ENCODE assay signal across 8 cellular contexts in genomic region chr15:43794269-43795037, GRCh38. TPM values are rescaled to one million over a fixed set of nuclear protein-coding genes. Genes with fewer than 3 reads are reported as not detected.
DNase-seq lines count a peak whose midpoint lies in the region; ATAC-seq, FAIRE-seq and TF ChIP-seq lines count a peak whose summit lies in the region.

No MANE protein-coding gene starts in this region.

- H3K36me3 ChIP-seq in HUES6 (ENCODE audit: control insufficient read depth, insufficient read depth, low read length): peaks cover 52% of the 10 kb centered on the region
- peaks cover 3 to 7% of the 10 kb centered on the region in 2 donors for H3K36me3 ChIP-seq in body of pancreas (replicated peaks in 1 of 2; ENCODE audit: insufficient read depth in 1 of 2, low read depth in 2 of 2)
- peaks cover 38 to 60% of the 10 kb centered on the region in 2 experiments for H3K36me3 ChIP-seq in mesenchymal stem cell (ENCODE audit: control insufficient read depth in 1 of 2, insufficient read depth in 2 of 2, low read depth in 1 of 2, low read length in 2 of 2)
- peaks cover 0 to 53% (median 16%) of the 10 kb centered on the region in 4 donors for H3K36me3 ChIP-seq in sigmoid colon

- H4K91ac ChIP-seq in mesenchymal stem cell (ENCODE audit: low read length): no peak overlapping the region

- FAIRE-seq in HTR-8/SVneo (lab: Jason Lieb, UNC): no peak

- H3K4ac ChIP-seq in mesenchymal stem cell (ENCODE audit: low read depth in 1 of 2, low read length in 2 of 2): peak overlapping the region in 1 of 2 experiments; percentile 24

- CTCF ChIA-PET in AG04450 (lab: Charles Lee): interaction anchor here (0.6 to 1.4 kb wide), 2 partner anchors 38 to 78 kb away, joined by 4 to 5 read pairs; no protein-coding TSS in a partner anchor

- H3K27me3 ChIP-seq in AG04450 (ENCODE audit: control insufficient read depth, insufficient read depth, low read length): no peaks in the 10 kb centered on the region
- no peaks in the 10 kb centered on the region for H3K27me3 ChIP-seq in HUES6 (ENCODE audit: control insufficient read depth, insufficient read depth, low read length)
- no peaks in the 10 kb centered on the region for H3K27me3 ChIP-seq in body of pancreas
- no peaks in the 10 kb centered on the region for H3K27me3 ChIP-seq in mesenchymal stem cell (ENCODE audit: control insufficient read depth in 1 of 2, insufficient read depth in 1 of 2, low read length in 2 of 2)
- H3K27me3 ChIP-seq in sigmoid colon: no peaks in the 10 kb centered on the region

- DNase-seq in AG04450 (ENCODE audit: low read depth, low spot score) (no peak), body of pancreas (peak in 3 of 4 donors; percentile 19 to 32 (median 26)), mesenchymal stem cell (peak; percentile 75), globus pallidus (ENCODE audit: low spot score) (no peak), sigmoid colon (no peak), HTR-8/SVneo (ENCODE audit: insufficient read length, low spot score) (no peak), GM13977 (ENCODE audit: low spot score) (no peak)

- H2AK5ac ChIP-seq in mesenchymal stem cell (ENCODE audit: low read length, severe bottlenecking): no peak overlapping the region

- TF ChIP-seq EP300 in sigmoid colon (IDR thresholded peaks at IDR 0.05): no peak

- ATAC-seq in body of pancreas: no peak

- H3K4me1 ChIP-seq in HUES6 (ENCODE audit: control insufficient read depth, insufficient read depth, low read length): peaks cover 39% of the 10 kb centered on the region
- H3K4me1 ChIP-seq in body of pancreas: peaks cover 67% of the 10 kb centered on the region
- H3K4me1 ChIP-seq in mesenchymal stem cell (ENCODE audit: control insufficient read depth, insufficient read depth, low read depth, low read length): peaks cover 25% of the 10 kb centered on the region
- peaks cover 4 to 59% (median 30%) of the 10 kb centered on the region in 4 donors for H3K4me1 ChIP-seq in sigmoid colon

- H4K8ac ChIP-seq in mesenchymal stem cell (ENCODE audit: low read length): no peak overlapping the region

- peaks cover 8% of the 10 kb centered on the region for H3K79me1 ChIP-seq in mesenchymal stem cell (replicated peaks; ENCODE audit: low read length, poor library complexity, severe bottlenecking)

- H2BK15ac ChIP-seq in mesenchymal stem cell (ENCODE audit: low read depth, poor library complexity, severe bottlenecking): no peak overlapping the region

- H3K9me3 ChIP-seq in AG04450 (ENCODE audit: control insufficient read depth, insufficient read depth, low read length) (no peaks in the 10 kb centered on the region; the same call in 1 of the 2 replicates), HUES6 (ENCODE audit: control insufficient read depth, insufficient read depth, low read depth, low read length) (no peaks in the 10 kb centered on the region), body of pancreas (no peaks in the 10 kb centered on the region), mesenchymal stem cell (ENCODE audit: control insufficient read depth, low read length) (no peaks in the 10 kb centered on the region), sigmoid colon (no peaks in the 10 kb centered on the region)

- in situ Hi-C loops in GM13977 (cut with MboI; ENCODE audit: low pct_unique_long_range_greater_than_20kb, low sequenced_read_pairs, unreplicated experiment): no loop called here

- H3K9ac ChIP-seq in HUES6 (ENCODE audit: low read length) (peak overlapping the region; percentile 7), mesenchymal stem cell (ENCODE audit: low read length) (peak overlapping the region; percentile 100)

- no peak overlapping the region for H2BK120ac ChIP-seq in mesenchymal stem cell (ENCODE audit: low read depth, low read length)

- TF ChIP-seq CTCF in AG04450 (IDR thresholded peaks at IDR 0.05; ENCODE audit: low read depth, low read length): no peak
- TF ChIP-seq CTCF in body of pancreas (IDR thresholded peaks at IDR 0.05): no peak
- TF ChIP-seq CTCF in sigmoid colon (IDR thresholded peaks at IDR 0.05): no peak
- TF ChIP-seq CTCF in GM13977 (IDR thresholded peaks at IDR 0.05; ENCODE audit: extremely low read depth, insufficient read depth, missing control alignments): no peak

- POLR2A ChIA-PET in AG04450 (lab: Yijun Ruan, JAX): interaction anchor here (2.1 to 2.3 kb wide), 2 partner anchors 27 to 30 kb away, joined by 7 to 11 read pairs; partner anchors contain the start of gene MFAP1

- no peak overlapping the region for H3K14ac ChIP-seq in mesenchymal stem cell (ENCODE audit: low read length in 2 of 2)

- no peak overlapping the region for H2AFZ ChIP-seq in mesenchymal stem cell (ENCODE audit: low read depth, low read length)

- H3K23ac ChIP-seq in mesenchymal stem cell (ENCODE audit: low read length in 2 of 2): no peak overlapping the region

- H3K27ac ChIP-seq in AG04450 (ENCODE audit: low read depth, low read length): no peak overlapping the region
- H3K27ac ChIP-seq in HUES6 (ENCODE audit: low read depth, low read length): no peak overlapping the region; the same call in 1 of the 2 replicates
- H3K27ac ChIP-seq in body of pancreas: peak overlapping the region; percentile 47 to 99 (median 97)
- no peak overlapping the region for H3K27ac ChIP-seq in mesenchymal stem cell (ENCODE audit: low read length, poor library complexity, severe bottlenecking)
- peak overlapping the region in 2 of 4 donors; percentile 4 to 98 for H3K27ac ChIP-seq in sigmoid colon

- intact Hi-C loops in body of pancreas (cut with DNase I): no loop called here
- intact Hi-C loops in sigmoid colon (cut with DNase I): no loop called here

- H2BK12ac ChIP-seq in mesenchymal stem cell (ENCODE audit: low read length in 2 of 2): no peak overlapping the region

- H3K18ac ChIP-seq in mesenchymal stem cell (ENCODE audit: low read depth in 1 of 2, low read length in 2 of 2): no peak overlapping the region

- H3K4me3 ChIP-seq in AG04450 (ENCODE audit: low read depth, low read length) (peak overlapping the region; percentile 100), HUES6 (ENCODE audit: low read depth, low read length) (peak overlapping the region; percentile 16; the same call in 1 of the 2 replicates), body of pancreas (no peak overlapping the region), mesenchymal stem cell (ENCODE audit: insufficient read depth in 1 of 2, low read depth in 1 of 2, low read length in 2 of 2) (peak overlapping the region in 1 of 2 experiments; percentile 96), sigmoid colon (no peak overlapping the region)

- H3K4me2 ChIP-seq in mesenchymal stem cell (ENCODE audit: low read length, poor library complexity, severe bottlenecking): no peak overlapping the region

- 42 to 55% methylated on average over 9 of the region's 9 CpGs for WGBS in body of pancreas, 2 donors
- WGBS in mesenchymal stem cell: 83% methylated on average over 8 of the region's 9 CpGs
- WGBS in sigmoid colon, 2 donors: 83 to 86% methylated on average over 9 of the region's 9 CpGs

- no peak overlapping the region for H2BK5ac ChIP-seq in mesenchymal stem cell (ENCODE audit: low read depth, low read length, poor library complexity, severe bottlenecking)

- TF ChIP-seq POLR2A in body of pancreas (IDR thresholded peaks at IDR 0.05) (peak in 1 of 3 donors; percentile 48), sigmoid colon (IDR thresholded peaks at IDR 0.05) (no peak)

RNA-seq across cellular contexts. Expression of gene SERF2, which starts 2.3 kb away (rescaled TPM):
- polyA plus RNA-seq in AG04450 (2011; rRNA removed) (608 and 874 TPM in 2 replicates), sigmoid colon (1,000 to 10,000 TPM; 1,723 to 3,090 (median 2,981) TPM)
- polyA minus RNA-seq in AG04450 (2011; rRNA and poly(A)+ RNA removed): 304 and 401 TPM in 2 replicates
- total RNA-seq in body of pancreas (100 to 1,000 TPM; 190 to 818 TPM), sigmoid colon (100 to 1,000 TPM; 625 to 803 (median 718) TPM)
- polyA plus RNA-seq in mesenchymal stem cell (2013, experiment 1 of 2): 2,625 TPM
- polyA plus RNA-seq in mesenchymal stem cell (2013, experiment 2 of 2): 2,565 TPM

RNA-seq across cellular contexts. Expression of gene SERINC4, which starts 5.6 kb away (rescaled TPM):
- polyA plus RNA-seq in AG04450 (2011; rRNA removed): 0.05 TPM in 1 of 2 replicates, not detected in the other
- not detected in 2 replicates for polyA minus RNA-seq in AG04450 (2011; rRNA and poly(A)+ RNA removed)
- not detected for total RNA-seq in body of pancreas
- not detected for polyA plus RNA-seq in mesenchymal stem cell (2013, experiment 1 of 2)
- polyA plus RNA-seq in mesenchymal stem cell (2013, experiment 2 of 2): not detected
- total RNA-seq in sigmoid colon: under 1 TPM in 1 of 4 donors, not detected in 3; 0.27 TPM
- under 1 TPM in 2 of 3 donors, not detected in 1; 0.60 to 0.61 TPM for polyA plus RNA-seq in sigmoid colon

RNA-seq across cellular contexts. Expression of gene HYPK, which starts 5.9 kb away (rescaled TPM):
- polyA plus RNA-seq in AG04450 (2011; rRNA removed): 6.4 and 10.7 TPM in 2 replicates
- 5.4 and 5.8 TPM in 2 replicates for polyA minus RNA-seq in AG04450 (2011; rRNA and poly(A)+ RNA removed)
- total RNA-seq in body of pancreas: 10 to 100 TPM; 13.2 to 52.9 TPM
- polyA plus RNA-seq in mesenchymal stem cell (2013, experiment 1 of 2): 135 TPM
- polyA plus RNA-seq in mesenchymal stem cell (2013, experiment 2 of 2): 134 TPM
- total RNA-seq in sigmoid colon: 10 to 100 TPM in 2 of 4 donors, 1 to 10 TPM in 2; 3.6 to 22.8 (median 10.4) TPM
- polyA plus RNA-seq in sigmoid colon: 10 to 100 TPM; 13.8 to 22.2 (median 14.7) TPM

RNA-seq across cellular contexts. Expression of gene ELL3, which starts 17.7 kb away (rescaled TPM):
- polyA plus RNA-seq in AG04450 (2011; rRNA removed): 2.3 and 2.4 TPM in 2 replicates
- 5.1 and 8.7 TPM in 2 replicates for polyA minus RNA-seq in AG04450 (2011; rRNA and poly(A)+ RNA removed)
- total RNA-seq in body of pancreas: 10 to 100 TPM in 1 of 2 donors, 1 to 10 TPM in 1; 4.9 to 29.1 TPM
- polyA plus RNA-seq in mesenchymal stem cell (2013, experiment 1 of 2): 1.5 TPM
- polyA plus RNA-seq in mesenchymal stem cell (2013, experiment 2 of 2): 1.5 TPM
- total RNA-seq in sigmoid colon: 1 to 10 TPM; 1.9 to 6.4 (median 4.3) TPM
- 10 to 100 TPM; 31.1 to 45.8 (median 36.0) TPM for polyA plus RNA-seq in sigmoid colon

RNA-seq across cellular contexts. Expression of gene MFAP1, which starts 30.0 kb away (rescaled TPM):
- 46.5 and 61.9 TPM in 2 replicates for polyA plus RNA-seq in AG04450 (2011; rRNA removed)
- 32.5 and 39.9 TPM in 2 replicates for polyA minus RNA-seq in AG04450 (2011; rRNA and poly(A)+ RNA removed)
- 1 to 10 TPM; 1.6 to 9.9 TPM for total RNA-seq in body of pancreas
- 27.8 TPM for polyA plus RNA-seq in mesenchymal stem cell (2013, experiment 1 of 2)
- 28.4 TPM for polyA plus RNA-seq in mesenchymal stem cell (2013, experiment 2 of 2)
- 10 to 100 TPM; 12.7 to 20.0 (median 15.2) TPM for total RNA-seq in sigmoid colon
- 10 to 100 TPM; 21.0 to 27.0 (median 22.9) TPM for polyA plus RNA-seq in sigmoid colon

Comparison
In these comparisons a context has a peak if more than half of its experiments do, and no peak if none do; other contexts are left out.
1. DNase-seq: peak in body of pancreas (3 of 4) and mesenchymal stem cell (single experiment); none in AG04450 (single experiment), globus pallidus (single experiment), sigmoid colon (single experiment), HTR-8/SVneo (single experiment) and GM13977 (single experiment).
2. H3K27ac ChIP-seq: peak in body of pancreas (4 of 4); none in AG04450 (single experiment), HUES6 (single experiment) and mesenchymal stem cell (single experiment).
3. H3K4me3 ChIP-seq: peak in AG04450 (single experiment) and HUES6 (single experiment); none in body of pancreas (0 of 2) and sigmoid colon (0 of 4).